In the genomic region with DNA sequence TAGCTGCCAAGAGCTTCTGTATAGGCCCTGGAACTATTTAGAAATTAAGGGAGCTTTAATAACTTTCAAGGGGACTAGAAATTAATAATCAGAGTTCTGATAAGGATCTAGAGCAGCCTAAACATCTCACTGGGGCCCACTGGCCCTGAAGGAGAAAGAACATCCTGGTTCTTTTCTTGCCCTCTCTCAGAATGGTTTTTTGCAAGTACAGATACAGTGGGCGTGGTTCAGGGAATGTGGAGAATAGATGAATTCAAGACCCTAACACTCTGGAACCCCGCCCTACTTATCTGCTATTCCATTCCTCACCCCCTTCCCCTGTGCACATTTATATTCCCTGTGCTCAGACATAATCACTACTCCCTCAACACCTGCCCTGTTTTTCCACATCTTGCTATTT, we compare ENCODE assay signal across 24 cellular contexts.
DNase-seq lines count a peak whose midpoint lies in the region; ATAC-seq, FAIRE-seq and TF ChIP-seq lines count a peak whose summit lies in the region.
"Had no signal": no experiment of that assay in that cellular context is flagged by ENCODE, and none has a peak within 500 bp of the region (broad histone marks: within the 10 kb centered on the region; RNA-seq: fewer than 3 reads in every experiment).

No MANE protein-coding gene starts in this region.

- H3K27ac Mint-ChIP-seq in endodermal cell (no peak overlapping the region), nephron progenitor cell (no peak overlapping the region)
- H3K27ac Mint-ChIP-seq: B cell; CD4-positive, alpha-beta T cell; CD8-positive, alpha-beta T cell had no signal

- H3K9me1 ChIP-seq in K562 (ENCODE audit: control insufficient read depth, insufficient read depth, low read length): no peaks in the 10 kb centered on the region

- H3K9me3 Mint-ChIP-seq in endodermal cell (peaks cover 18% of the 10 kb centered on the region), nephron progenitor cell (peaks cover 32% of the 10 kb centered on the region)
- H3K9me3 Mint-ChIP-seq: CD4-positive, alpha-beta T cell had no signal

- CTCF ChIA-PET in K562 (lab: Yijun Ruan, JAX; ENCODE audit: low intra/inter-chr PET ratio): no interaction called here

- no peak for TF ChIP-seq EP300 in K562 (IDR thresholded peaks at IDR 0.05; ENCODE audit: low read length)
- no peak for TF ChIP-seq EP300 in esophagus muscularis mucosa (IDR thresholded peaks at IDR 0.05)
- TF ChIP-seq EP300 in sigmoid colon (IDR thresholded peaks at IDR 0.05): no peak

- no peak for TF ChIP-seq RAD21 in K562 (CRISPR knock-in tag; conservative IDR thresholded peaks at IDR 0.05 in 1 of 2, IDR thresholded peaks at IDR 0.05 in 1 of 2)

- H3K36me3 Mint-ChIP-seq in endodermal cell (ENCODE audit: low read depth) (peaks cover 12% of the 10 kb centered on the region), nephron progenitor cell (ENCODE audit: low read depth) (peaks cover 33% of the 10 kb centered on the region)

- no peak for TF ChIP-seq CTCF in K562 (IDR thresholded peaks at IDR 0.05 in 2 of 3, conservative IDR thresholded peaks at IDR 0.05 in 1 of 3; ENCODE audit: insufficient read depth in 2 of 3, low read depth in 1 of 3, low read length in 3 of 3)
- no peak for TF ChIP-seq CTCF in endodermal cell (conservative IDR thresholded peaks at IDR 0.05)
- no peak for TF ChIP-seq CTCF in esophagus muscularis mucosa (IDR thresholded peaks at IDR 0.05)
- no peak for TF ChIP-seq CTCF in sigmoid colon (IDR thresholded peaks at IDR 0.05)
- no peak for TF ChIP-seq CTCF in nephron progenitor cell (IDR thresholded peaks at IDR 0.05)

- H3K4me1 ChIP-seq in K562 (replicated peaks in 1 of 2; ENCODE audit: control insufficient read depth in 2 of 2, insufficient read depth in 2 of 2, low read length in 2 of 2) (no peaks in the 10 kb centered on the region), endodermal cell (ENCODE audit: control insufficient read depth, insufficient read depth, low read length) (peaks cover 4% of the 10 kb centered on the region), esophagus muscularis mucosa (peaks cover 21 to 58% (median 51%) of the 10 kb centered on the region in 4 donors), sigmoid colon (peaks cover 0 to 62% (median 51%) of the 10 kb centered on the region in 4 donors)
- H3K4me1 ChIP-seq: A549; BLaER1 treated with 17β-estradiol and CSF1 and Interleukin-3, amounts not matched to agents 10 nM and 100 nM; Caco-2 had no signal

- H3K4me3 ChIP-seq in K562 (no peak overlapping the region), endodermal cell (ENCODE audit: low read length) (no peak overlapping the region), esophagus muscularis mucosa (no peak overlapping the region), sigmoid colon (no peak overlapping the region)
- H3K4me3 ChIP-seq: A549; BLaER1 treated with 17β-estradiol and CSF1 and Interleukin-3, amounts not matched to agents 10 nM and 100 nM had no signal

- BruUV-seq in K562 (replicated peaks; lab: Mats Ljungman, UMichigan): no TSS peak

- H3K27me3 ChIP-seq in K562 (ENCODE audit: control insufficient read depth in 2 of 2, insufficient read depth in 2 of 2, low read length in 2 of 2): peaks cover 5 to 7% of the 10 kb centered on the region in 2 experiments; a peak in 3 of 5 replicates
- no peaks in the 10 kb centered on the region for H3K27me3 ChIP-seq in endodermal cell (ENCODE audit: control insufficient read depth, insufficient read depth, low read length, poor library complexity, severe bottlenecking)
- no peaks in the 10 kb centered on the region for H3K27me3 ChIP-seq in esophagus muscularis mucosa
- H3K27me3 ChIP-seq in sigmoid colon: no peaks in the 10 kb centered on the region
- H3K27me3 ChIP-seq: BLaER1 treated with 17β-estradiol and CSF1 and Interleukin-3, amounts not matched to agents 10 nM and 100 nM had no signal

- H2AFZ ChIP-seq in K562 (ENCODE audit: low read depth, low read length): no peak overlapping the region

- ATAC-seq in K562 (no peak), GM18498 (IDR thresholded peaks at IDR 0.05; ENCODE audit: unreplicated experiment) (no peak), GM18909 (IDR thresholded peaks at IDR 0.05; ENCODE audit: poor library complexity, unreplicated experiment) (no peak), GM18511 (IDR thresholded peaks at IDR 0.05; ENCODE audit: unreplicated experiment) (no peak)
- ATAC-seq: A549; CD8-positive, alpha-beta T cell had no signal

- no peaks in the 10 kb centered on the region for H4K20me1 ChIP-seq in K562 (replicated peaks; ENCODE audit: control insufficient read depth, insufficient read depth, low read length)
- H4K20me1 ChIP-seq: BLaER1 treated with 17β-estradiol and CSF1 and Interleukin-3, amounts not matched to agents 10 nM and 100 nM had no signal

- H3K27me3 Mint-ChIP-seq in endodermal cell (ENCODE audit: insufficient read depth): no peaks in the 10 kb centered on the region
- peaks cover 2% of the 10 kb centered on the region for H3K27me3 Mint-ChIP-seq in nephron progenitor cell (ENCODE audit: low read depth, poor library complexity)
- H3K27me3 Mint-ChIP-seq: CD4-positive, alpha-beta T cell had no signal

- H3K4me1 Mint-ChIP-seq in endodermal cell: peaks cover 6% of the 10 kb centered on the region
- peaks cover 11% of the 10 kb centered on the region for H3K4me1 Mint-ChIP-seq in nephron progenitor cell
- H3K4me1 Mint-ChIP-seq: B cell had no signal

- TF ChIP-seq POLR2A in K562 (conservative IDR thresholded peaks at IDR 0.05) (no peak), esophagus muscularis mucosa (IDR thresholded peaks at IDR 0.05; ENCODE audit: low read depth) (no peak), sigmoid colon (IDR thresholded peaks at IDR 0.05) (no peak)

- POLR2A ChIA-PET in K562 (lab: Yijun Ruan, JAX): no interaction called here

- H3K9me3 ChIP-seq in K562 (replicated peaks; ENCODE audit: control insufficient read depth, insufficient read depth, low read depth, low read length) (no peaks in the 10 kb centered on the region), endodermal cell (ENCODE audit: control insufficient read depth, low read length) (peaks cover 13% of the 10 kb centered on the region), esophagus muscularis mucosa (peaks cover 0 to 5% (median 2%) of the 10 kb centered on the region in 4 donors), sigmoid colon (no peaks in the 10 kb centered on the region)
- H3K9me3 ChIP-seq: Caco-2 had no signal

- intact Hi-C loops in K562 (cut with micrococcal nuclease): no loop called here
- intact Hi-C loops in esophagus muscularis mucosa (cut with DNase I): no loop called here
- intact Hi-C loops in sigmoid colon (cut with DNase I): no loop called here

- DNase-seq in K562 (ENCODE audit: extremely low read depth in 1 of 4, low spot score in 3 of 4) (no peak), endodermal cell (peak; percentile 7), esophagus muscularis mucosa (ENCODE audit: extremely low spot score) (peak; percentile 86), sigmoid colon (no peak), nephron progenitor cell (no peak)
- DNase-seq: AML-193; Caco-2; Calu3; CD4-positive, alpha-beta T cell; CD8-positive, alpha-beta T cell; DMS79 treated with DMSO at 0.1 percent for 48 hours; GF-D8 had no signal

- no peak overlapping the region for H3K4me3 Mint-ChIP-seq in endodermal cell
- H3K4me3 Mint-ChIP-seq in nephron progenitor cell: no peak overlapping the region
- H3K4me3 Mint-ChIP-seq: B cell; CD4-positive, alpha-beta T cell; CD8-positive, alpha-beta T cell had no signal

- H3K36me3 ChIP-seq in K562 (ENCODE audit: control insufficient read depth, insufficient read depth, low read length) (no peaks in the 10 kb centered on the region), endodermal cell (ENCODE audit: control insufficient read depth, insufficient read depth, low read length) (no peaks in the 10 kb centered on the region), esophagus muscularis mucosa (no peaks in the 10 kb centered on the region), sigmoid colon (peaks cover 0 to 7% (median 0%) of the 10 kb centered on the region in 4 donors)
- H3K36me3 ChIP-seq: BLaER1 treated with 17β-estradiol and CSF1 and Interleukin-3, amounts not matched to agents 10 nM and 100 nM had no signal

- no peaks in the 10 kb centered on the region for H3K79me2 ChIP-seq in K562 (ENCODE audit: control insufficient read depth, insufficient read depth, low read length)

- H3K9ac ChIP-seq in K562 (ENCODE audit: insufficient read depth in 1 of 2, low read depth in 2 of 2, low read length in 2 of 2) (no peak overlapping the region), endodermal cell (ENCODE audit: extremely low read depth, low read length, poor library complexity, severe bottlenecking) (no peak overlapping the region)
- H3K9ac ChIP-seq: BLaER1 treated with 17β-estradiol and CSF1 and Interleukin-3, amounts not matched to agents 10 nM and 100 nM had no signal

- H3K4me2 ChIP-seq in K562 (ENCODE audit: insufficient read depth, low read length): no peak overlapping the region
- H3K4me2 ChIP-seq: A549; BLaER1 treated with 17β-estradiol and CSF1 and Interleukin-3, amounts not matched to agents 10 nM and 100 nM had no signal

- 7% methylated on average over 2 of the region's 2 CpGs for WGBS in K562 (ENCODE audit: insufficient coverage, low coverage, missing lambda C conversion rate)
- WGBS in endodermal cell (ENCODE audit: insufficient coverage in 1 of 2, insufficient read length in 1 of 2), 2 experiments: 86 to 98% methylated on average over 1 to 2 of the region's 2 CpGs
- 87% methylated on average over 2 of the region's 2 CpGs for WGBS in esophagus muscularis mucosa
- WGBS in sigmoid colon, 2 donors: 90 to 96% methylated on average over 2 of the region's 2 CpGs

- H3K27ac ChIP-seq in K562 (ENCODE audit: extremely low read depth, low read depth, low read length) (no peak overlapping the region), endodermal cell (ENCODE audit: low read depth, low read length) (no peak overlapping the region), esophagus muscularis mucosa (replicated peaks in 1 of 4) (peak overlapping the region in 3 of 4 donors; percentile 35 to 78 (median 75)), sigmoid colon (peak overlapping the region; percentile 71 to 81 (median 76))
- H3K27ac ChIP-seq: 22Rv1; A549; BLaER1 treated with 17β-estradiol and CSF1 and Interleukin-3, amounts not matched to agents 10 nM and 100 nM; C4-2B had no signal

- in situ Hi-C loops in K562 (cut with MboI): no loop called here

- no peak for FAIRE-seq in K562 (lab: Jason Lieb, UNC)
- FAIRE-seq: A549, D721Med, G401.6, GM12891, GM18507 had no signal

Comparison
In these comparisons a context has a peak if more than half of its experiments do, and no peak if none do; other contexts are left out.
1. DNase-seq: peak in endodermal cell (single experiment) and esophagus muscularis mucosa (single experiment); none in K562 (0 of 4), sigmoid colon (single experiment) and nephron progenitor cell (single experiment).
2. H3K27ac ChIP-seq: peak in esophagus muscularis mucosa (3 of 4) and sigmoid colon (4 of 4); none in K562 (single experiment) and endodermal cell (single experiment).